Comparison of ENCODE assay signal across 20 cellular contexts in the genomic region with DNA sequence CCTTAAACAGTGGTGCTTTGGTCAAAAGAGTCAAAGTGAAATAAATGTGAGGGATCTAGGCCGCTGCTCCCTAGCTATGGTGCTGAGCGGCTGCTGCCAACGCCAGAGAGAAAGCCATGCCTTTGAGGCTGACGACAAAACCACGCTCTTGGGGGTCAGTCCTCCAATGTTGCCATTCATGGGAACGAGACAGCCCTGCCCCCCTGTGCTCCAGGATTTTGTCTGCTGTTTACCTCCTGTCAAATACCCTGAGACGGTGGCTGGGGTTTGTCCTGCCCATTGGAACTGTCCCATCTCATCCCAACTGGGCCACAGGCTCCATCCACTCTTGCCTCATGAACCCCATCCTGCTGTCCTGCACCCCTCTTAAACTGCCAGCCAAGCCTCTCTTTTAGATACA.
A peak's percentile ranks its signal among the peaks of the same experiment; 100 is the strongest.
DNase-seq lines count a peak whose midpoint lies in the region; ATAC-seq and TF ChIP-seq lines count a peak whose summit lies in the region.
"Had no signal": no experiment of that assay in that cellular context is flagged by ENCODE, and none has a peak within 500 bp of the region (broad histone marks: within the 10 kb centered on the region; RNA-seq: fewer than 3 reads in every experiment).

No MANE protein-coding gene starts in this region.

- intact Hi-C loops in heart left ventricle (cut with DNase I) = loop anchor here in 1 of 10 donors (10.0 kb wide), 1 partner anchor 54 kb away; no protein-coding TSS in a partner anchor

- H3K9ac ChIP-seq in subcutaneous abdominal adipose tissue (ENCODE audit: low read length in 5 of 5) = no peak overlapping the region
- H3K9ac ChIP-seq: KMS-11 had no signal

- H3K9me3 ChIP-seq in cardiac muscle cell (ENCODE audit: low read depth) = no peaks in the 10 kb centered on the region
- no peaks in the 10 kb centered on the region for H3K9me3 ChIP-seq in heart left ventricle
- H3K9me3 ChIP-seq in subcutaneous abdominal adipose tissue (ENCODE audit: control insufficient read depth in 5 of 5, low read length in 5 of 5) = no peaks in the 10 kb centered on the region
- no peaks in the 10 kb centered on the region for H3K9me3 ChIP-seq in effector memory CD4-positive, alpha-beta T cell (ENCODE audit: control insufficient read depth, low read length)

- H3K4me3 ChIP-seq in cardiac muscle cell (no peak overlapping the region), heart left ventricle (no peak overlapping the region), coronary artery (no peak overlapping the region), subcutaneous abdominal adipose tissue (ENCODE audit: low read depth in 1 of 5, low read length in 5 of 5) (peak overlapping the region in 1 of 5 donors; percentile 6)
- no peak overlapping the region for H3K4me3 ChIP-seq in effector memory CD4-positive, alpha-beta T cell (ENCODE audit: insufficient read depth, low read depth, low read length, poor library complexity, severe bottlenecking)

- H3K27ac Mint-ChIP-seq in neural crest cell (ENCODE audit: unreplicated experiment) = peak overlapping the region; percentile 93

- TF ChIP-seq CTCF in cardiac muscle cell (IDR thresholded peaks at IDR 0.05; ENCODE audit: low read depth, low read length) (no peak), heart left ventricle (IDR thresholded peaks at IDR 0.05) (no peak), coronary artery (IDR thresholded peaks at IDR 0.05) (no peak), neural crest cell (conservative IDR thresholded peaks at IDR 0.05) (no peak)

- 89 to 93% (median 91%) methylated on average over 7 of the region's 7 CpGs for WGBS in heart left ventricle, 4 donors

- H3K9me3 Mint-ChIP-seq in neural crest cell = no peaks in the 10 kb centered on the region
- H3K9me3 Mint-ChIP-seq: H9 had no signal

- H3K27me3 Mint-ChIP-seq in neural crest cell (ENCODE audit: low read depth) = no peaks in the 10 kb centered on the region

- H3K27me3 ChIP-seq in cardiac muscle cell (no peaks in the 10 kb centered on the region), heart left ventricle (no peaks in the 10 kb centered on the region), subcutaneous abdominal adipose tissue (ENCODE audit: control insufficient read depth in 5 of 5, insufficient read depth in 4 of 5, low read length in 5 of 5) (no peaks in the 10 kb centered on the region)
- H3K27me3 ChIP-seq in effector memory CD4-positive, alpha-beta T cell (replicated peaks; ENCODE audit: control insufficient read depth, insufficient read depth, low read length, poor library complexity, severe bottlenecking) = peaks cover 3% of the 10 kb centered on the region

- peak overlapping the region; percentile 86 for H3K27ac ChIP-seq in cardiac muscle cell
- H3K27ac ChIP-seq in heart left ventricle = peak overlapping the region in 6 of 12 donors; percentile 11 to 31 (median 24)
- H3K27ac ChIP-seq in coronary artery = no peak overlapping the region
- H3K27ac ChIP-seq in subcutaneous abdominal adipose tissue (ENCODE audit: low read depth, low read length) = peak overlapping the region; percentile 77
- no peak overlapping the region for H3K27ac ChIP-seq in effector memory CD4-positive, alpha-beta T cell (ENCODE audit: insufficient read depth, low read length, poor library complexity, severe bottlenecking)
- H3K27ac ChIP-seq: 22Rv1, C4-2B, HL-60, KMS-11 had no signal

- H3K4me1 ChIP-seq in cardiac muscle cell (ENCODE audit: low read depth) = peaks cover 44% of the 10 kb centered on the region
- peaks cover 2 to 61% (median 38%) of the 10 kb centered on the region in 12 donors for H3K4me1 ChIP-seq in heart left ventricle
- peaks cover 7 to 49% (median 34%) of the 10 kb centered on the region in 5 donors for H3K4me1 ChIP-seq in subcutaneous abdominal adipose tissue (ENCODE audit: control insufficient read depth in 5 of 5, insufficient read depth in 5 of 5, low read length in 5 of 5)
- no peaks in the 10 kb centered on the region for H3K4me1 ChIP-seq in effector memory CD4-positive, alpha-beta T cell (ENCODE audit: control insufficient read depth, insufficient read depth, low read length, poor library complexity, severe bottlenecking)

- H3K36me3 Mint-ChIP-seq in neural crest cell (ENCODE audit: low read depth) = no peaks in the 10 kb centered on the region

- peak overlapping the region; percentile 67 for H3K4me3 Mint-ChIP-seq in neural crest cell
- H3K4me3 Mint-ChIP-seq: H9 had no signal

- ATAC-seq in heart left ventricle = no peak

- H3K36me3 ChIP-seq in cardiac muscle cell (no peaks in the 10 kb centered on the region), heart left ventricle (no peaks in the 10 kb centered on the region), subcutaneous abdominal adipose tissue (ENCODE audit: control insufficient read depth in 5 of 5, insufficient read depth in 5 of 5, low read length in 5 of 5) (no peaks in the 10 kb centered on the region)
- H3K36me3 ChIP-seq in effector memory CD4-positive, alpha-beta T cell (ENCODE audit: control insufficient read depth, insufficient read depth, low read length) = no peaks in the 10 kb centered on the region

- DNase-seq in cardiac muscle cell (ENCODE audit: low read depth in 1 of 2, low spot score in 1 of 2) (no peak), heart left ventricle (no peak), coronary artery (ENCODE audit: low spot score) (peak; percentile 65), neural crest cell (ENCODE audit: low read depth, low spot score) (no peak), SKM-1 (lab: John Stamatoyannopoulos, UW; ENCODE audit: unreplicated experiment) (no peak), NOMO-1 treated with dmso at 0.1 percent for 144 hours (lab: John Stamatoyannopoulos, UW; ENCODE audit: unreplicated experiment) (no peak)
- no peak for DNase-seq in effector memory CD4-positive, alpha-beta T cell
- DNase-seq: AML-193; DMS79 treated with DMSO at 0.1 percent for 48 hours; H9; MV-4-11; NCI-H1694 treated with DMSO at 0.1 percent for 48 hours; NCI-H510A; NCI-H748 treated with DMSO at 0.1 percent for 48 hours; NK-92 treated with Interleukin-12 subunit alpha and Interleukin-12 subunit beta, amount 100 ng/mL, for 24 hours had no signal

- TF ChIP-seq POLR2A in heart left ventricle (IDR thresholded peaks at IDR 0.05) = no peak

- peaks cover 66% of the 10 kb centered on the region for H3K4me1 Mint-ChIP-seq in neural crest cell

Comparison
In these comparisons a context has a peak if more than half of its experiments do, and no peak if none do; other contexts are left out.
1. H3K27ac ChIP-seq: peak in cardiac muscle cell (single experiment) and subcutaneous abdominal adipose tissue (single experiment); none in coronary artery (0 of 2) and effector memory CD4-positive, alpha-beta T cell (single experiment).